1 cellular context compared by ENCODE assay signal in the genomic region with DNA sequence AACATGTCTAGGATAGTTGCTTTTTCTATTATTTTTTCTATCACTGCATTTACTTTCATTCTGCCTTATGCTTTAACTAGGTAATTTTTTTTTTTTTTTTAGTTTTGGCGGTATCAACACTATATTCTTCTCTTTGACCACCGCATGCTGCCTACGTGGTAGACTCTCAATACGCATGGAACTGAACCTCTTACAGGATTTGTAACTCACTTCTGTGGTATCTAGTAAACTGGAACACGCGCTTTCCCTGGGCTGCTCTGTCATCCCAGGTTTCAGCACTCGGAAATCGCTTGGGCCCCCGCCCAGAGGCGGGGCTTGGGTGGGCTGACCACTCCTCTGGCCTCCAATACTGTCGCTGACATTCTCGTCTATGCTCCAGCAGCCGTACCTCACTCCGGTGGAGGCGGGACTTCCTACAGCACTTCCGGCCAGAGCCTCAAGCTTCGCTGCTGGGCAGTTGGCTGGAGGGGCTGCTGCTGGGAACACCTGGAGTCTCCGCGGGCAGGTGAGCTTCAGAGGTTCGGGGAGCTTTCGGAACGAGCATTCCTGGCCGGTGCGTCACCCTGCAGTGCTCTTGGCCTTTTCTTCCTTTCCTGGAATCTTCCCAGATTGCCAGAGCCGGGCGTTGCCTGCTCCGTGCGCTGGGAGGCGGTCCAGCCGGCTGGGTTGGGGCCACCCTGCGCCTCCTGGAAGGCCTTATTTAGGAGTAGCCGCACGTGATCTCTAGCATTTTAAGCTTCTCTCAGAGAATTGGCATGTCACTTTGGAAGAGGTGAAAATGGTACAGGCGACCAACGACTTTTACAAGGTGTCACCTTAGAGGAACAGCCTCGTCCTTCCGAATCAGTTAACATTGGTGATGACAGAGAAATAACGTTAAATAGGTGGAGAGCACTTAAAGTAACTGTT.
A peak's percentile ranks its signal among the peaks of the same experiment; 100 is the strongest.
TF ChIP-seq lines count a peak whose summit lies in the region.

A gene with protein sequence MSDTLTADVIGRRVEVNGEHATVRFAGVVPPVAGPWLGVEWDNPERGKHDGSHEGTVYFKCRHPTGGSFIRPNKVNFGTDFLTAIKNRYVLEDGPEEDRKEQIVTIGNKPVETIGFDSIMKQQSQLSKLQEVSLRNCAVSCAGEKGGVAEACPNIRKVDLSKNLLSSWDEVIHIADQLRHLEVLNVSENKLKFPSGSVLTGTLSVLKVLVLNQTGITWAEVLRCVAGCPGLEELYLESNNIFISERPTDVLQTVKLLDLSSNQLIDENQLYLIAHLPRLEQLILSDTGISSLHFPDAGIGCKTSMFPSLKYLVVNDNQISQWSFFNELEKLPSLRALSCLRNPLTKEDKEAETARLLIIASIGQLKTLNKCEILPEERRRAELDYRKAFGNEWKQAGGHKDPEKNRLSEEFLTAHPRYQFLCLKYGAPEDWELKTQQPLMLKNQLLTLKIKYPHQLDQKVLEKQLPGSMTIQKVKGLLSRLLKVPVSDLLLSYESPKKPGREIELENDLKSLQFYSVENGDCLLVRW (plus strand): TSS at position 428 of the 909 bp plus-strand sequence. CDS start 12,623 bp downstream, outside the sequence.

TF ChIP-seq in K562, 482 proteins besides CTCF, POLR2A, EP300 and RAD21 (continued from another document and continues in another):
- TF ChIP-seq, protein P1, sequence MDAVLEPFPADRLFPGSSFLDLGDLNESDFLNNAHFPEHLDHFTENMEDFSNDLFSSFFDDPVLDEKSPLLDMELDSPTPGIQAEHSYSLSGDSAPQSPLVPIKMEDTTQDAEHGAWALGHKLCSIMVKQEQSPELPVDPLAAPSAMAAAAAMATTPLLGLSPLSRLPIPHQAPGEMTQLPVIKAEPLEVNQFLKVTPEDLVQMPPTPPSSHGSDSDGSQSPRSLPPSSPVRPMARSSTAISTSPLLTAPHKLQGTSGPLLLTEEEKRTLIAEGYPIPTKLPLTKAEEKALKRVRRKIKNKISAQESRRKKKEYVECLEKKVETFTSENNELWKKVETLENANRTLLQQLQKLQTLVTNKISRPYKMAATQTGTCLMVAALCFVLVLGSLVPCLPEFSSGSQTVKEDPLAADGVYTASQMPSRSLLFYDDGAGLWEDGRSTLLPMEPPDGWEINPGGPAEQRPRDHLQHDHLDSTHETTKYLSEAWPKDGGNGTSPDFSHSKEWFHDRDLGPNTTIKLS (IDR thresholded peaks at IDR 0.05; ENCODE audit: borderline replicate concordance, low read depth), result peak; percentile 53; the same call in 1 of the 2 replicates
- TF ChIP-seq, protein P2, sequence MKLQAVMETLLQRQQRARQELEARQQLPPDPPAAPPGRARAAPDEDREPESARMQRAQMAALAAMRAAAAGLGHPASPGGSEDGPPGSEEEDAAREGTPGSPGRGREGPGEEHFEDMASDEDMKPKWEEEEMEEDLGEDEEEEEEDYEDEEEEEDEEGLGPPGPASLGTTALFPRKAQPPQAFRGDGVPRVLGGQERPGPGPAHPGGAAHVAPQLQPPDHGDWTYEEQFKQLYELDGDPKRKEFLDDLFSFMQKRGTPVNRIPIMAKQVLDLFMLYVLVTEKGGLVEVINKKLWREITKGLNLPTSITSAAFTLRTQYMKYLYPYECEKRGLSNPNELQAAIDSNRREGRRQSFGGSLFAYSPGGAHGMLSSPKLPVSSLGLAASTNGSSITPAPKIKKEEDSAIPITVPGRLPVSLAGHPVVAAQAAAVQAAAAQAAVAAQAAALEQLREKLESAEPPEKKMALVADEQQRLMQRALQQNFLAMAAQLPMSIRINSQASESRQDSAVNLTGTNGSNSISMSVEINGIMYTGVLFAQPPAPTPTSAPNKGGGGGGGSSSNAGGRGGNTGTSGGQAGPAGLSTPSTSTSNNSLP (IDR thresholded peaks at IDR 0.05; ENCODE audit: borderline replicate concordance, low read depth, low read length), result 0 out of 2 replicates have a peak, but pooled peaks have one; percentile 61
- TF ChIP-seq NR2C2 (CRISPR knock-in tag; IDR thresholded peaks at IDR 0.05) (no peak), NR2C2 (tag; IDR thresholded peaks at IDR 0.05) (peak; percentile 22; the same call in 1 of the 2 replicates), SOX6 (IDR thresholded peaks at IDR 0.05) (peak; percentile 30; the same call in 1 of the 2 replicates), DNMT1 (IDR thresholded peaks at IDR 0.05) (no peak), ETV5 (CRISPR knock-in tag; IDR thresholded peaks at IDR 0.05; ENCODE audit: low read depth) (peak; percentile 79), PTTG1 (tag; IDR thresholded peaks at IDR 0.05; ENCODE audit: low read depth) (no peak), KDM5B (IDR thresholded peaks at IDR 0.05; ENCODE audit: insufficient replicate concordance, low read depth, low read length) (peak; percentile 98), ASH1L (IDR thresholded peaks at IDR 0.05; ENCODE audit: borderline replicate concordance, low read depth, partially characterized antibody) (peak; percentile 48), CREB1 (IDR thresholded peaks at IDR 0.05) (peak; percentile 56; the same call in 1 of the 2 replicates), CREB1 (CRISPR knock-in tag; IDR thresholded peaks at IDR 0.05) (peak; percentile 74; the same call in 1 of the 2 replicates), KDM4B (IDR thresholded peaks at IDR 0.05; ENCODE audit: borderline replicate concordance in 2 of 2, low read depth in 1 of 2) (no peak), POLR2B (IDR thresholded peaks at IDR 0.05; ENCODE audit: low read depth, partially characterized antibody) (peak; percentile 98), KLF1 (tag; IDR thresholded peaks at IDR 0.05) (peak; percentile 54; the same call in 1 of the 2 replicates)
- TF ChIP-seq, protein P3, sequence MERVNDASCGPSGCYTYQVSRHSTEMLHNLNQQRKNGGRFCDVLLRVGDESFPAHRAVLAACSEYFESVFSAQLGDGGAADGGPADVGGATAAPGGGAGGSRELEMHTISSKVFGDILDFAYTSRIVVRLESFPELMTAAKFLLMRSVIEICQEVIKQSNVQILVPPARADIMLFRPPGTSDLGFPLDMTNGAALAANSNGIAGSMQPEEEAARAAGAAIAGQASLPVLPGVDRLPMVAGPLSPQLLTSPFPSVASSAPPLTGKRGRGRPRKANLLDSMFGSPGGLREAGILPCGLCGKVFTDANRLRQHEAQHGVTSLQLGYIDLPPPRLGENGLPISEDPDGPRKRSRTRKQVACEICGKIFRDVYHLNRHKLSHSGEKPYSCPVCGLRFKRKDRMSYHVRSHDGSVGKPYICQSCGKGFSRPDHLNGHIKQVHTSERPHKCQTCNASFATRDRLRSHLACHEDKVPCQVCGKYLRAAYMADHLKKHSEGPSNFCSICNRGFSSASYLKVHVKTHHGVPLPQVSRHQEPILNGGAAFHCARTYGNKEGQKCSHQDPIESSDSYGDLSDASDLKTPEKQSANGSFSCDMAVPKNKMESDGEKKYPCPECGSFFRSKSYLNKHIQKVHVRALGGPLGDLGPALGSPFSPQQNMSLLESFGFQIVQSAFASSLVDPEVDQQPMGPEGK (CRISPR knock-in tag; IDR thresholded peaks at IDR 0.05; ENCODE audit: borderline replicate concordance), result no peak
- TF ChIP-seq, protein P4, sequence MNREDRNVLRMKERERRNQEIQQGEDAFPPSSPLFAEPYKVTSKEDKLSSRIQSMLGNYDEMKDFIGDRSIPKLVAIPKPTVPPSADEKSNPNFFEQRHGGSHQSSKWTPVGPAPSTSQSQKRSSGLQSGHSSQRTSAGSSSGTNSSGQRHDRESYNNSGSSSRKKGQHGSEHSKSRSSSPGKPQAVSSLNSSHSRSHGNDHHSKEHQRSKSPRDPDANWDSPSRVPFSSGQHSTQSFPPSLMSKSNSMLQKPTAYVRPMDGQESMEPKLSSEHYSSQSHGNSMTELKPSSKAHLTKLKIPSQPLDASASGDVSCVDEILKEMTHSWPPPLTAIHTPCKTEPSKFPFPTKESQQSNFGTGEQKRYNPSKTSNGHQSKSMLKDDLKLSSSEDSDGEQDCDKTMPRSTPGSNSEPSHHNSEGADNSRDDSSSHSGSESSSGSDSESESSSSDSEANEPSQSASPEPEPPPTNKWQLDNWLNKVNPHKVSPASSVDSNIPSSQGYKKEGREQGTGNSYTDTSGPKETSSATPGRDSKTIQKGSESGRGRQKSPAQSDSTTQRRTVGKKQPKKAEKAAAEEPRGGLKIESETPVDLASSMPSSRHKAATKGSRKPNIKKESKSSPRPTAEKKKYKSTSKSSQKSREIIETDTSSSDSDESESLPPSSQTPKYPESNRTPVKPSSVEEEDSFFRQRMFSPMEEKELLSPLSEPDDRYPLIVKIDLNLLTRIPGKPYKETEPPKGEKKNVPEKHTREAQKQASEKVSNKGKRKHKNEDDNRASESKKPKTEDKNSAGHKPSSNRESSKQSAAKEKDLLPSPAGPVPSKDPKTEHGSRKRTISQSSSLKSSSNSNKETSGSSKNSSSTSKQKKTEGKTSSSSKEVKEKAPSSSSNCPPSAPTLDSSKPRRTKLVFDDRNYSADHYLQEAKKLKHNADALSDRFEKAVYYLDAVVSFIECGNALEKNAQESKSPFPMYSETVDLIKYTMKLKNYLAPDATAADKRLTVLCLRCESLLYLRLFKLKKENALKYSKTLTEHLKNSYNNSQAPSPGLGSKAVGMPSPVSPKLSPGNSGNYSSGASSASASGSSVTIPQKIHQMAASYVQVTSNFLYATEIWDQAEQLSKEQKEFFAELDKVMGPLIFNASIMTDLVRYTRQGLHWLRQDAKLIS (CRISPR knock-in tag; IDR thresholded peaks at IDR 0.05), result peak; percentile 95
- TF ChIP-seq, protein P5, sequence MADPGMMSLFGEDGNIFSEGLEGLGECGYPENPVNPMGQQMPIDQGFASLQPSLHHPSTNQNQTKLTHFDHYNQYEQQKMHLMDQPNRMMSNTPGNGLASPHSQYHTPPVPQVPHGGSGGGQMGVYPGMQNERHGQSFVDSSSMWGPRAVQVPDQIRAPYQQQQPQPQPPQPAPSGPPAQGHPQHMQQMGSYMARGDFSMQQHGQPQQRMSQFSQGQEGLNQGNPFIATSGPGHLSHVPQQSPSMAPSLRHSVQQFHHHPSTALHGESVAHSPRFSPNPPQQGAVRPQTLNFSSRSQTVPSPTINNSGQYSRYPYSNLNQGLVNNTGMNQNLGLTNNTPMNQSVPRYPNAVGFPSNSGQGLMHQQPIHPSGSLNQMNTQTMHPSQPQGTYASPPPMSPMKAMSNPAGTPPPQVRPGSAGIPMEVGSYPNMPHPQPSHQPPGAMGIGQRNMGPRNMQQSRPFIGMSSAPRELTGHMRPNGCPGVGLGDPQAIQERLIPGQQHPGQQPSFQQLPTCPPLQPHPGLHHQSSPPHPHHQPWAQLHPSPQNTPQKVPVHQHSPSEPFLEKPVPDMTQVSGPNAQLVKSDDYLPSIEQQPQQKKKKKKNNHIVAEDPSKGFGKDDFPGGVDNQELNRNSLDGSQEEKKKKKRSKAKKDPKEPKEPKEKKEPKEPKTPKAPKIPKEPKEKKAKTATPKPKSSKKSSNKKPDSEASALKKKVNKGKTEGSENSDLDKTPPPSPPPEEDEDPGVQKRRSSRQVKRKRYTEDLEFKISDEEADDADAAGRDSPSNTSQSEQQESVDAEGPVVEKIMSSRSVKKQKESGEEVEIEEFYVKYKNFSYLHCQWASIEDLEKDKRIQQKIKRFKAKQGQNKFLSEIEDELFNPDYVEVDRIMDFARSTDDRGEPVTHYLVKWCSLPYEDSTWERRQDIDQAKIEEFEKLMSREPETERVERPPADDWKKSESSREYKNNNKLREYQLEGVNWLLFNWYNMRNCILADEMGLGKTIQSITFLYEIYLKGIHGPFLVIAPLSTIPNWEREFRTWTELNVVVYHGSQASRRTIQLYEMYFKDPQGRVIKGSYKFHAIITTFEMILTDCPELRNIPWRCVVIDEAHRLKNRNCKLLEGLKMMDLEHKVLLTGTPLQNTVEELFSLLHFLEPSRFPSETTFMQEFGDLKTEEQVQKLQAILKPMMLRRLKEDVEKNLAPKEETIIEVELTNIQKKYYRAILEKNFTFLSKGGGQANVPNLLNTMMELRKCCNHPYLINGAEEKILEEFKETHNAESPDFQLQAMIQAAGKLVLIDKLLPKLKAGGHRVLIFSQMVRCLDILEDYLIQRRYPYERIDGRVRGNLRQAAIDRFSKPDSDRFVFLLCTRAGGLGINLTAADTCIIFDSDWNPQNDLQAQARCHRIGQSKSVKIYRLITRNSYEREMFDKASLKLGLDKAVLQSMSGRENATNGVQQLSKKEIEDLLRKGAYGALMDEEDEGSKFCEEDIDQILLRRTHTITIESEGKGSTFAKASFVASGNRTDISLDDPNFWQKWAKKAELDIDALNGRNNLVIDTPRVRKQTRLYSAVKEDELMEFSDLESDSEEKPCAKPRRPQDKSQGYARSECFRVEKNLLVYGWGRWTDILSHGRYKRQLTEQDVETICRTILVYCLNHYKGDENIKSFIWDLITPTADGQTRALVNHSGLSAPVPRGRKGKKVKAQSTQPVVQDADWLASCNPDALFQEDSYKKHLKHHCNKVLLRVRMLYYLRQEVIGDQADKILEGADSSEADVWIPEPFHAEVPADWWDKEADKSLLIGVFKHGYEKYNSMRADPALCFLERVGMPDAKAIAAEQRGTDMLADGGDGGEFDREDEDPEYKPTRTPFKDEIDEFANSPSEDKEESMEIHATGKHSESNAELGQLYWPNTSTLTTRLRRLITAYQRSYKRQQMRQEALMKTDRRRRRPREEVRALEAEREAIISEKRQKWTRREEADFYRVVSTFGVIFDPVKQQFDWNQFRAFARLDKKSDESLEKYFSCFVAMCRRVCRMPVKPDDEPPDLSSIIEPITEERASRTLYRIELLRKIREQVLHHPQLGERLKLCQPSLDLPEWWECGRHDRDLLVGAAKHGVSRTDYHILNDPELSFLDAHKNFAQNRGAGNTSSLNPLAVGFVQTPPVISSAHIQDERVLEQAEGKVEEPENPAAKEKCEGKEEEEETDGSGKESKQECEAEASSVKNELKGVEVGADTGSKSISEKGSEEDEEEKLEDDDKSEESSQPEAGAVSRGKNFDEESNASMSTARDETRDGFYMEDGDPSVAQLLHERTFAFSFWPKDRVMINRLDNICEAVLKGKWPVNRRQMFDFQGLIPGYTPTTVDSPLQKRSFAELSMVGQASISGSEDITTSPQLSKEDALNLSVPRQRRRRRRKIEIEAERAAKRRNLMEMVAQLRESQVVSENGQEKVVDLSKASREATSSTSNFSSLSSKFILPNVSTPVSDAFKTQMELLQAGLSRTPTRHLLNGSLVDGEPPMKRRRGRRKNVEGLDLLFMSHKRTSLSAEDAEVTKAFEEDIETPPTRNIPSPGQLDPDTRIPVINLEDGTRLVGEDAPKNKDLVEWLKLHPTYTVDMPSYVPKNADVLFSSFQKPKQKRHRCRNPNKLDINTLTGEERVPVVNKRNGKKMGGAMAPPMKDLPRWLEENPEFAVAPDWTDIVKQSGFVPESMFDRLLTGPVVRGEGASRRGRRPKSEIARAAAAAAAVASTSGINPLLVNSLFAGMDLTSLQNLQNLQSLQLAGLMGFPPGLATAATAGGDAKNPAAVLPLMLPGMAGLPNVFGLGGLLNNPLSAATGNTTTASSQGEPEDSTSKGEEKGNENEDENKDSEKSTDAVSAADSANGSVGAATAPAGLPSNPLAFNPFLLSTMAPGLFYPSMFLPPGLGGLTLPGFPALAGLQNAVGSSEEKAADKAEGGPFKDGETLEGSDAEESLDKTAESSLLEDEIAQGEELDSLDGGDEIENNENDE (IDR thresholded peaks at IDR 0.05; ENCODE audit: low read depth, low read length), result no peak
- TF ChIP-seq, protein P6, sequence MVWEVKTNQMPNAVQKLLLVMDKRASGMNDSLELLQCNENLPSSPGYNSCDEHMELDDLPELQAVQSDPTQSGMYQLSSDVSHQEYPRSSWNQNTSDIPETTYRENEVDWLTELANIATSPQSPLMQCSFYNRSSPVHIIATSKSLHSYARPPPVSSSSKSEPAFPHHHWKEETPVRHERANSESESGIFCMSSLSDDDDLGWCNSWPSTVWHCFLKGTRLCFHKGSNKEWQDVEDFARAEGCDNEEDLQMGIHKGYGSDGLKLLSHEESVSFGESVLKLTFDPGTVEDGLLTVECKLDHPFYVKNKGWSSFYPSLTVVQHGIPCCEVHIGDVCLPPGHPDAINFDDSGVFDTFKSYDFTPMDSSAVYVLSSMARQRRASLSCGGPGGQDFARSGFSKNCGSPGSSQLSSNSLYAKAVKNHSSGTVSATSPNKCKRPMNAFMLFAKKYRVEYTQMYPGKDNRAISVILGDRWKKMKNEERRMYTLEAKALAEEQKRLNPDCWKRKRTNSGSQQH (CRISPR knock-in tag; IDR thresholded peaks at IDR 0.05), result no peak
